In genomic region chr6:4017847-4018193, GRCh38 we compare ENCODE assay signal across 7 cellular contexts.
DNase-seq lines count a peak whose midpoint lies in the region; ATAC-seq, FAIRE-seq and TF ChIP-seq lines count a peak whose summit lies in the region.

No MANE protein-coding gene starts in this region.

- dilution Hi-C loops in endothelial cell of umbilical vein (cut with MboI; ENCODE audit: extremely low pct_ligation_motif_present, low sequenced_read_pairs) = no loop called here

- H3K36me3 ChIP-seq in ES-I3 (ENCODE audit: insufficient read depth, low read length) (no peaks in the 10 kb centered on the region), SJSA1 (peaks cover 22% of the 10 kb centered on the region), endothelial cell of umbilical vein (ENCODE audit: control insufficient read depth in 2 of 2, extremely low read depth in 1 of 2, insufficient read depth in 2 of 2, low read length in 2 of 2) (no peaks in the 10 kb centered on the region)

- H3K27me3 ChIP-seq in SJSA1 (replicated peaks) (no peaks in the 10 kb centered on the region), endothelial cell of umbilical vein (ENCODE audit: control insufficient read depth in 2 of 2, insufficient read depth in 2 of 2, low read length in 2 of 2) (no peaks in the 10 kb centered on the region)

- H3K4me1 ChIP-seq in ES-I3 (ENCODE audit: insufficient read depth, low read length) (peaks cover 10% of the 10 kb centered on the region), SJSA1 (replicated peaks) (peaks cover 21% of the 10 kb centered on the region), endothelial cell of umbilical vein (ENCODE audit: control insufficient read depth, extremely low read depth, insufficient read depth, low read length) (peaks cover 25% of the 10 kb centered on the region)

- POLR2A ChIA-PET in endothelial cell of umbilical vein (lab: Charles Lee) = interaction anchor here (1.7 kb wide), 1 partner anchor 118 kb away, joined by 5 read pairs; the partner anchor contains the start of gene ECI2

- TF ChIP-seq CTCF in endothelial cell of umbilical vein (IDR thresholded peaks at IDR 0.05; ENCODE audit: extremely low read depth in 1 of 2, insufficient read depth in 1 of 2, low read depth in 1 of 2, low read length in 2 of 2) (no peak), neural crest cell (conservative IDR thresholded peaks at IDR 0.05) (no peak)

- FAIRE-seq in endothelial cell of umbilical vein (lab: Jason Lieb, UNC) = peak; percentile 87

- peak overlapping the region; percentile 98 for H3K9ac ChIP-seq in ES-I3 (ENCODE audit: low read depth, low read length)
- H3K9ac ChIP-seq in endothelial cell of umbilical vein (replicated peaks; ENCODE audit: extremely low read depth, insufficient read depth, low read length) = peak overlapping the region; percentile 93

- H3K9me1 ChIP-seq in endothelial cell of umbilical vein (replicated peaks; ENCODE audit: control insufficient read depth, extremely low read depth, insufficient read depth, low read length) = no peaks in the 10 kb centered on the region

- intact Hi-C loops in endothelial cell of umbilical vein (cut with micrococcal nuclease) = loop anchor here (5.0 kb wide), 2 partner anchors 901 to 951 kb away; partner anchors contain the start of genes BPHL and RIPK1

- H3K4me2 ChIP-seq in endothelial cell of umbilical vein (ENCODE audit: insufficient read depth, low read length) = peak overlapping the region; percentile 92

- DNase-seq in Jurkat, Clone E6-1 (ENCODE audit: low read depth, low spot score) = peak; percentile 74
- DNase-seq in SJSA1 (ENCODE audit: low read depth in 1 of 2, low spot score in 2 of 2) = no peak
- peak; percentile 82 for DNase-seq in endothelial cell of umbilical vein (ENCODE audit: low read depth, low spot score)
- DNase-seq in neural crest cell (ENCODE audit: low read depth, low spot score) = no peak

- peak overlapping the region; percentile 84 for H3K4me3 ChIP-seq in Jurkat, Clone E6-1 (ENCODE audit: low read length)
- H3K4me3 ChIP-seq in SJSA1 (peak overlapping the region; percentile 78), endothelial cell of umbilical vein (replicated peaks in 1 of 3; ENCODE audit: insufficient read depth in 1 of 3, low read depth in 1 of 3, low read length in 3 of 3) (peak overlapping the region; percentile 50 to 92 (median 85))

- CTCF ChIA-PET in endothelial cell of umbilical vein (lab: Charles Lee) = interaction anchor here (0.8 to 2.4 kb wide), 11 partner anchors 9 to 285 kb away, joined by 3 to 14 read pairs (median 5); partner anchors contain the start of gene FAM50B

- peak overlapping the region; percentile 97 for H3K27ac Mint-ChIP-seq in neural crest cell (ENCODE audit: unreplicated experiment)

- TF ChIP-seq POLR2A in endothelial cell of umbilical vein (IDR thresholded peaks at IDR 0.05; ENCODE audit: low read depth, low read length) = no peak

- H3K79me2 ChIP-seq in endothelial cell of umbilical vein (ENCODE audit: control insufficient read depth, insufficient read depth, low read length) = peaks cover 49% of the 10 kb centered on the region

- H3K27ac ChIP-seq in SJSA1 (peak overlapping the region; percentile 81), endothelial cell of umbilical vein (ENCODE audit: insufficient read depth, low read depth, low read length) (peak overlapping the region; percentile 93)

- no peaks in the 10 kb centered on the region for H3K27me3 Mint-ChIP-seq in neural crest cell (ENCODE audit: low read depth)

- ATAC-seq in HG02852 (IDR thresholded peaks at IDR 0.05; ENCODE audit: unreplicated experiment) (no peak), GM21737 (IDR thresholded peaks at IDR 0.05; ENCODE audit: unreplicated experiment) (no peak)

- peaks cover 16% of the 10 kb centered on the region for H3K36me3 Mint-ChIP-seq in neural crest cell (ENCODE audit: low read depth)

- H2AFZ ChIP-seq in endothelial cell of umbilical vein (ENCODE audit: low read depth, low read length) = peak overlapping the region; percentile 81

- H4K20me1 ChIP-seq in endothelial cell of umbilical vein (replicated peaks; ENCODE audit: control insufficient read depth, extremely low read depth, insufficient read depth, low read length) = no peaks in the 10 kb centered on the region

- H3K4me1 Mint-ChIP-seq in neural crest cell = peaks cover 53% of the 10 kb centered on the region

- peak overlapping the region; percentile 95 for H3K4me3 Mint-ChIP-seq in neural crest cell

- no TSS peak for BruUV-seq in endothelial cell of umbilical vein (replicated peaks; lab: Mats Ljungman, UMichigan)

- H3K9me3 ChIP-seq in ES-I3 (ENCODE audit: control insufficient read depth, insufficient read depth, low read length) (no peaks in the 10 kb centered on the region), SJSA1 (replicated peaks) (no peaks in the 10 kb centered on the region), endothelial cell of umbilical vein (replicated peaks; ENCODE audit: control insufficient read depth, insufficient read depth, low read length) (no peaks in the 10 kb centered on the region)

- no peaks in the 10 kb centered on the region for H3K9me3 Mint-ChIP-seq in neural crest cell

TF ChIP-seq in endothelial cell of umbilical vein, 7 proteins besides CTCF, POLR2A, EP300 and RAD21:
- TF ChIP-seq JUN (IDR thresholded peaks at IDR 0.05; ENCODE audit: borderline replicate concordance, insufficient read depth, insufficient read length, low read depth) (no peak), MYC (IDR thresholded peaks at IDR 0.05; ENCODE audit: low read depth, low read length) (no peak), GATA2 (IDR thresholded peaks at IDR 0.05; ENCODE audit: insufficient read depth, insufficient read length, low read depth, low read length) (no peak), POLR2AphosphoS5 (IDR thresholded peaks at IDR 0.05; ENCODE audit: insufficient read depth, low read depth, low read length) (no peak), FOS (IDR thresholded peaks at IDR 0.05; ENCODE audit: borderline replicate concordance, insufficient read depth, low read length) (no peak), MAX (IDR thresholded peaks at IDR 0.05; ENCODE audit: insufficient read depth, insufficient read length) (no peak), EZH2 (IDR thresholded peaks at IDR 0.05; ENCODE audit: borderline replicate concordance, low read depth, low read length, severe bottlenecking) (no peak)

Comparison
In these comparisons a context has a peak if more than half of its experiments do, and no peak if none do; other contexts are left out.
1. DNase-seq: peak in Jurkat, Clone E6-1 (single experiment) and endothelial cell of umbilical vein (single experiment); none in SJSA1 (0 of 2) and neural crest cell (single experiment).
2. Peak in every context shown above with its lines, with median percentiles within 50 percentile points of each other: H3K4me3 ChIP-seq.